In genomic region chr17:81710514-81711308, GRCh38 we compare ENCODE assay signal across 9 cellular contexts. TPM values are rescaled to one million over a fixed set of nuclear protein-coding genes. Genes with fewer than 3 reads are reported as not detected.
DNase-seq lines count a peak whose midpoint lies in the region; ATAC-seq, FAIRE-seq and TF ChIP-seq lines count a peak whose summit lies in the region.
"Had no signal": no experiment of that assay in that cellular context is flagged by ENCODE, and none has a peak within 500 bp of the region (broad histone marks: within the 10 kb centered on the region; RNA-seq: fewer than 3 reads in every experiment).

No MANE protein-coding gene starts in this region.

- H3K4me2 ChIP-seq in mesendoderm (ENCODE audit: low read length), result peak overlapping the region; percentile 2

- peak overlapping the region; percentile 80 for H3K23ac ChIP-seq in mesendoderm (ENCODE audit: low read length)

- no peaks in the 10 kb centered on the region for H3K79me2 ChIP-seq in mesendoderm (ENCODE audit: control insufficient read depth, insufficient read depth, low read length)

- H3K56ac ChIP-seq in mesendoderm (ENCODE audit: low read length), result peak overlapping the region; percentile 75

- H3K4me1 ChIP-seq in mesendoderm (ENCODE audit: control insufficient read depth, low read depth, low read length), result peaks cover 6% of the 10 kb centered on the region

- peaks cover 3% of the 10 kb centered on the region for H3K79me1 ChIP-seq in mesendoderm (ENCODE audit: low read length)

- peak overlapping the region; percentile 47 for H3K9ac ChIP-seq in mesendoderm (ENCODE audit: low read length)

- no peak for FAIRE-seq in H54 (lab: Jason Lieb, UNC)
- FAIRE-seq: A204.1 had no signal

- no peak overlapping the region for H3K4me3 ChIP-seq in mesendoderm (ENCODE audit: low read length)

- peak; percentile 74 for DNase-seq in DMS 273 (lab: John Stamatoyannopoulos, UW; ENCODE audit: unreplicated experiment)
- no peak for DNase-seq in DMS 273 treated with DMSO at 0.1 percent for 48 hours (lab: John Stamatoyannopoulos, UW)
- DNase-seq in NCI-H748 (lab: John Stamatoyannopoulos, UW; ENCODE audit: unreplicated experiment), result peak; percentile 59
- peak; percentile 32 for DNase-seq in astrocyte of the hippocampus (ENCODE audit: low read depth, low spot score)
- DNase-seq in mesendoderm, result peak; percentile 51
- DNase-seq in H54 (ENCODE audit: insufficient read length, low spot score), result no peak
- DNase-seq in hippocampal formation (lab: John Stamatoyannopoulos, UW), result no peak

- no peak overlapping the region for H4K8ac ChIP-seq in mesendoderm (ENCODE audit: low read depth, low read length)

- H2BK15ac ChIP-seq in mesendoderm (replicated peaks; ENCODE audit: low read depth), result no peak overlapping the region

- H3K18ac ChIP-seq in mesendoderm (ENCODE audit: low read length), result no peak overlapping the region

- no peaks in the 10 kb centered on the region for H3K36me3 ChIP-seq in mesendoderm (ENCODE audit: control insufficient read depth, insufficient read depth, low read length)

- H3K4ac ChIP-seq in mesendoderm (ENCODE audit: low read depth, low read length), result no peak overlapping the region

- ATAC-seq in HG03196 (IDR thresholded peaks at IDR 0.05; ENCODE audit: unreplicated experiment), result no peak

- no CpG with 5 or more reads among the region's 29 CpGs for WGBS in mesendoderm (ENCODE audit: extremely low coverage, insufficient coverage, low lambda C conversion rate)

- no peaks in the 10 kb centered on the region for H3K27me3 ChIP-seq in mesendoderm (ENCODE audit: insufficient read depth, low read length, poor library complexity)

- H2BK5ac ChIP-seq in mesendoderm (ENCODE audit: low read length), result no peak overlapping the region

- no peak overlapping the region for H4K5ac ChIP-seq in mesendoderm (ENCODE audit: low read length)

- no peak overlapping the region for H3K27ac ChIP-seq in mesendoderm (ENCODE audit: low read depth, low read length)

- no peak overlapping the region for H2BK120ac ChIP-seq in mesendoderm (ENCODE audit: low read depth, low read length)

- TF ChIP-seq POLR2A in H54 (IDR thresholded peaks at IDR 0.05; ENCODE audit: low read depth, low read length), result no peak

- no peak overlapping the region for H2AK5ac ChIP-seq in mesendoderm (ENCODE audit: low read length)

RNA-seq across cellular contexts. Expression of gene SLC25A10, which starts 1.4 kb away (rescaled TPM):
- 11.8 TPM for polyA plus RNA-seq in mesendoderm (2013, experiment 1 of 2)
- polyA plus RNA-seq in mesendoderm (2013, experiment 2 of 2), result 12.3 TPM

RNA-seq across cellular contexts. Expression of gene MRPL12, which starts 7.5 kb away (rescaled TPM):
- polyA plus RNA-seq in mesendoderm (2013, experiment 1 of 2), result 127 TPM
- polyA plus RNA-seq in mesendoderm (2013, experiment 2 of 2), result 128 TPM

RNA-seq across cellular contexts. Expression of gene HGS, which starts 26.9 kb away (rescaled TPM):
- polyA plus RNA-seq in mesendoderm (2013, experiment 1 of 2), result 41.6 TPM
- 41.5 TPM for polyA plus RNA-seq in mesendoderm (2013, experiment 2 of 2)

RNA-seq across cellular contexts. Expression of gene ARL16, which starts 27.1 kb away (rescaled TPM):
- polyA plus RNA-seq in mesendoderm (2013, experiment 1 of 2), result 38.4 TPM
- 37.2 TPM for polyA plus RNA-seq in mesendoderm (2013, experiment 2 of 2)

RNA-seq across cellular contexts. Expression of gene CCDC137, which starts 44.2 kb away (rescaled TPM):
- 49.0 TPM for polyA plus RNA-seq in mesendoderm (2013, experiment 1 of 2)
- 48.4 TPM for polyA plus RNA-seq in mesendoderm (2013, experiment 2 of 2)

Comparison
In these comparisons a context has a peak if more than half of its experiments do, and no peak if none do; other contexts are left out.
1. DNase-seq: peak in DMS 273 (single experiment), NCI-H748 (single experiment), astrocyte of the hippocampus (single experiment) and mesendoderm (single experiment); none in DMS 273 treated with DMSO at 0.1 percent for 48 hours (single experiment), H54 (single experiment) and hippocampal formation (0 of 2).